ENCODE assay signal across 33 cellular contexts in the genomic region with DNA sequence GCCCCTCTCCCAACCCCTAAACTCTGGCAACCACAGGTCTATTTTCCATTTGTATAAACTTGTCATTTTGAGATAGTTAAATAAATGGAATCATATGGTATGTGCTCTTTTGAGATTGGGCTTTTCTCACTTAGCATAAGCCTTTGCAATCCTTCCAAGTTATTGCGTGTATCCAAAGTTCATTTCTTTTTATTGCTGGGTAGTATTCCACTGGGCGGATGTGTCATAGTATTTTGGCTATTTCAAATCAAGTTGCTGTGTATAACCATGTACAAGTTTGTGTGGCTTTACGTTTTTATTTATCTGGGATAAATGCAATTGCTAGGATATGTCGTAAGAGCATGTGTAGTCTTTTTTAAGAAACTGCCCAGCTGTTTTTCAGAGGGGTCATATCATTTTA.
"Had no signal": no experiment of that assay in that cellular context is flagged by ENCODE, and none has a peak within 500 bp of the region (broad histone marks: within the 10 kb centered on the region; RNA-seq: fewer than 3 reads in every experiment).

No MANE protein-coding gene starts in this region.

- DNase-seq: activated CD4-positive, alpha-beta memory T cell treated with anti-CD3 and anti-CD28 coated beads for 36 hours; activated CD4-positive, alpha-beta T cell treated with anti-CD3 and anti-CD28 coated beads for 4 hours; activated CD4-positive, alpha-beta T cell treated with anti-CD3 and anti-CD28 coated beads, Interleukin-2, amount 50 U/mL, for 1 hour; activated CD4-positive, CD25-positive, alpha-beta regulatory T cell treated with anti-CD3 and anti-CD28 coated beads, Interleukin-2, amount 50 U/mL, for 72 hours; activated CD8-positive, alpha-beta memory T cell treated with anti-CD3 and anti-CD28 coated beads, Interleukin-2, amount 50 U/mL, for 4 hours; activated effector memory CD4-positive, alpha-beta T cell treated with anti-CD3 and anti-CD28 coated beads, Interleukin-2, amount 50 U/mL, for 16 hours; activated naive CD4-positive, alpha-beta T cell; activated naive CD4-positive, alpha-beta T cell treated with anti-CD3 and anti-CD28 coated beads, Interleukin-2, amount 50 U/mL, for 16 hours; activated naive CD8-positive, alpha-beta T cell treated with anti-CD3 and anti-CD28 coated beads for 36 hours; activated T-cell treated with anti-CD3 and anti-CD28 coated beads for 4 hours; activated T-cell treated with anti-CD3 and anti-CD28 coated beads, Interleukin-2, amount 50 U/mL, for 4 hours; amniotic stem cell; aorta; brain microvascular endothelial cell; central memory CD4-positive, alpha-beta T cell; MM.1S; MV-4-11; NCI-H1092 treated with DMSO at 0.1 percent for 48 hours; NCI-H1417; NCI-H146; NCI-H187; NCI-H2029 treated with DMSO at 0.1 percent for 48 hours; NCI-H2107; NCI-H2171; NCI-H510A; NCI-H526; NCI-H748 treated with DMSO at 0.1 percent for 48 hours; NK-92 treated with Interleukin-12 subunit alpha and Interleukin-12 subunit beta, amount 100 ng/mL, for 24 hours; OCI-M1; Right ventricle myocardium superior had no signal

- H3K36me3 Mint-ChIP-seq: activated CD4-positive, alpha-beta memory T cell treated with anti-CD3 and anti-CD28 coated beads for 36 hours; activated naive CD8-positive, alpha-beta T cell treated with anti-CD3 and anti-CD28 coated beads for 36 hours had no signal

- H3K27ac ChIP-seq: brain microvascular endothelial cell, KMS-11 had no signal

- H3K4me3 Mint-ChIP-seq: activated CD4-positive, alpha-beta memory T cell treated with anti-CD3 and anti-CD28 coated beads for 36 hours; activated naive CD8-positive, alpha-beta T cell treated with anti-CD3 and anti-CD28 coated beads for 36 hours; activated T-cell treated with anti-CD3 and anti-CD28 coated beads, Interleukin-2, amount 50 U/mL, for 4 hours; T-helper 2 cell treated with Interferon-gamma antibody and Interleukin-4, amounts not matched to agents 5 μg/mL and 100 μg/mL, for 36 hours; WTC11 had no signal

- H3K27ac Mint-ChIP-seq: activated CD4-positive, alpha-beta memory T cell treated with anti-CD3 and anti-CD28 coated beads for 36 hours; activated naive CD8-positive, alpha-beta T cell treated with anti-CD3 and anti-CD28 coated beads for 36 hours; T-helper 2 cell treated with Interferon-gamma antibody and Interleukin-4, amounts not matched to agents 5 μg/mL and 100 μg/mL, for 36 hours; WTC11 had no signal

- H3K9me3 Mint-ChIP-seq: activated CD4-positive, alpha-beta memory T cell treated with anti-CD3 and anti-CD28 coated beads for 36 hours; activated naive CD8-positive, alpha-beta T cell treated with anti-CD3 and anti-CD28 coated beads for 36 hours; activated T-cell treated with anti-CD3 and anti-CD28 coated beads, Interleukin-2, amount 50 U/mL, for 4 hours; T-helper 2 cell treated with Interferon-gamma antibody and Interleukin-4, amounts not matched to agents 5 μg/mL and 100 μg/mL, for 36 hours had no signal

- H3K36me3 ChIP-seq: brain microvascular endothelial cell had no signal

- H3K27me3 Mint-ChIP-seq: activated naive CD8-positive, alpha-beta T cell treated with anti-CD3 and anti-CD28 coated beads for 36 hours had no signal

- ATAC-seq: activated T-cell treated with anti-CD3 and anti-CD28 coated beads, Interleukin-2, amount 50 U/mL, for 4 hours; WTC11 had no signal

- H3K4me2 ChIP-seq: KMS-11 had no signal

- H3K27me3 ChIP-seq: brain microvascular endothelial cell had no signal

- H3K9ac ChIP-seq: KMS-11 had no signal
